Comparison of ENCODE assay signal across 8 cellular contexts in the genomic region with DNA sequence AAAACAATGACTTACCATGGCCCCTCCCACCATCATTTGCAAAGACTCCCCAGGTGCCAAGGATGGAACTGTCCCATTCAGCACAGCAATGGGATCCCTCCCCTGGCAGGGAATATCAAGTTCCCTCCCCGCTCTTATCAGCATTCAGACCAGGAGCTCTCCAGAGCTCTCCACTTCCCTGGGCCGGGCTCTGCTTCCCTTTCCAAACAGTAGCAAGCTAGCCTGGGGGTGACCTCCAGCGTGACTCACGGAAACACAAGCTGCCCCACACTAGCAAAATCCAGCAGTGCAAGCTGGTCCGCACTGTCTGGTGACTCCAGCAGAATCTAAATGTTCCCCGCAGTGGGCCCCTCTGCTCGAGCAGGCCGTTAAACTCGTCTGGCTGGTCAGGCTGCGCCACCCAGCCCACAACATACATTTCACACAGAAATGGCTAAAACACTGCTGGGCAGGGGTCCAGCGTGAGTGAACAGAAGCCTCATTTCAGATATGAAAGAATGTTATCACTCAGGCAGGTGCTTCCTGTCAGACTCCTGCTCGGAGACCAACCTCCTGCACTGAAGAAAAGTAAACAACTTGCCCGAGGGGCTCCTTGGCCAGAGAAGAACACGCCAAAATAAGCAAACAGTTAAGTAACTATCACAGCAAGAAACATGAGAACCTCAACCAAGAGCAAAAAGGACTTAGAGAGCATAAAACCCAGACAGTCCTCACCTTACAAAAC. TPM values are rescaled to one million over a fixed set of nuclear protein-coding genes. Genes with fewer than 3 reads are reported as not detected.
A peak's percentile ranks its signal among the peaks of the same experiment; 100 is the strongest.
DNase-seq lines count a peak whose midpoint lies in the region; FAIRE-seq and TF ChIP-seq lines count a peak whose summit lies in the region.

No MANE protein-coding gene starts in this region.

- CTCF ChIA-PET in Calu3 (lab: Charles Lee): no interaction called here

- peak overlapping the region; percentile 53 for H3K4me2 ChIP-seq in trophoblast cell (ENCODE audit: low read length)

- no peaks in the 10 kb centered on the region for H3K27me3 ChIP-seq in trophoblast cell (ENCODE audit: insufficient read depth, low read length)

- H4K91ac ChIP-seq in trophoblast cell (ENCODE audit: low read depth, low read length): no peak overlapping the region

- H3K9ac ChIP-seq in trophoblast cell (ENCODE audit: low read length): no peak overlapping the region

- H2BK12ac ChIP-seq in trophoblast cell (ENCODE audit: low read length): peak overlapping the region; percentile 52

- no peaks in the 10 kb centered on the region for H3K79me2 ChIP-seq in trophoblast cell (ENCODE audit: control insufficient read depth, insufficient read depth, low read length, poor library complexity)

- no peak overlapping the region for H3K4me3 ChIP-seq in epithelial cell of esophagus (ENCODE audit: low read length)
- H3K4me3 ChIP-seq in trophoblast cell (ENCODE audit: low read depth, low read length): no peak overlapping the region

- no peak overlapping the region for H3K14ac ChIP-seq in trophoblast cell (ENCODE audit: low read length)

- H3K4me1 ChIP-seq in trophoblast cell (ENCODE audit: control insufficient read depth in 1 of 2, insufficient read depth in 2 of 2, low read length in 2 of 2): peaks cover 11 to 28% of the 10 kb centered on the region in 2 experiments

- peaks cover 62% of the 10 kb centered on the region for H3K36me3 Mint-ChIP-seq in Calu3 (ENCODE audit: insufficient read depth, unreplicated experiment)

- peak overlapping the region; percentile 31 for H2BK5ac ChIP-seq in trophoblast cell (ENCODE audit: low read depth, low read length, poor library complexity)

- H3K9me3 Mint-ChIP-seq in Calu3 (ENCODE audit: low read depth, unreplicated experiment): no peaks in the 10 kb centered on the region

- no peaks in the 10 kb centered on the region for H3K27me3 Mint-ChIP-seq in Calu3 (ENCODE audit: unreplicated experiment)

- no peak overlapping the region for H4K12ac ChIP-seq in trophoblast cell (ENCODE audit: low read depth, low read length)

- DNase-seq in ELF-1 (ENCODE audit: low read depth, low spot score) (peak; percentile 94), NCI-H748 treated with DMSO at 0.1 percent for 48 hours (lab: John Stamatoyannopoulos, UW) (peak; percentile 95), epithelial cell of esophagus (ENCODE audit: low read depth) (peak; percentile 91), trophoblast cell (peak; percentile 90 to 95), Calu3 (no peak), medulla oblongata (ENCODE audit: extremely low spot score) (no peak), urothelium cell line (ENCODE audit: low spot score) (no peak)
- no peak for DNase-seq in activated effector memory CD4-positive, alpha-beta T cell treated with anti-CD3 and anti-CD28 coated beads, Interleukin-2, amount 50 U/mL, for 16 hours

- H3K9me3 ChIP-seq in trophoblast cell (ENCODE audit: insufficient read depth, low read depth, low read length): peaks cover 2% of the 10 kb centered on the region

- no TSS peak for BruUV-seq in Calu3 (replicated peaks; lab: Mats Ljungman, UMichigan)

- peak overlapping the region; percentile 72 for H2BK120ac ChIP-seq in trophoblast cell (ENCODE audit: insufficient read depth, low read length, poor library complexity)

- peak overlapping the region; percentile 93 for H3K27ac ChIP-seq in trophoblast cell (ENCODE audit: low read depth, low read length)

- no peak overlapping the region for H3K18ac ChIP-seq in trophoblast cell (ENCODE audit: low read length)

- no peak overlapping the region for H3K27ac Mint-ChIP-seq in Calu3 (ENCODE audit: unreplicated experiment)

- H2AFZ ChIP-seq in trophoblast cell (ENCODE audit: insufficient read depth, low read length, poor library complexity): no peak overlapping the region

- H3K4ac ChIP-seq in trophoblast cell (ENCODE audit: low read depth, low read length): no peak overlapping the region

- no peak overlapping the region for H3K23ac ChIP-seq in trophoblast cell (ENCODE audit: low read length)

- no CpG with 5 or more reads among the region's 14 CpGs for WGBS in trophoblast cell (ENCODE audit: extremely low coverage, insufficient coverage, insufficient read length)

- no peak for FAIRE-seq in urothelium cell line (lab: Jason Lieb, UNC)

- peaks cover 8 to 20% of the 10 kb centered on the region in 2 experiments for H3K36me3 ChIP-seq in trophoblast cell (ENCODE audit: control insufficient read depth in 1 of 2, insufficient read depth in 2 of 2, low read length in 2 of 2)

- H2AK5ac ChIP-seq in trophoblast cell (ENCODE audit: low read length): no peak overlapping the region

- no peaks in the 10 kb centered on the region for H3K4me1 Mint-ChIP-seq in Calu3 (ENCODE audit: low read depth, unreplicated experiment)

- H3K4me3 Mint-ChIP-seq in Calu3 (ENCODE audit: low read depth, unreplicated experiment): no peak overlapping the region

- intact Hi-C loops in Calu3 (cut with micrococcal nuclease; ENCODE audit: unreplicated experiment): no loop called here

- peaks cover 10% of the 10 kb centered on the region for H3K79me1 ChIP-seq in trophoblast cell (ENCODE audit: low read length)

- TF ChIP-seq CTCF in epithelial cell of esophagus (IDR thresholded peaks at IDR 0.05; ENCODE audit: insufficient read depth, low read depth, low read length, missing control alignments): no peak
- no peak for TF ChIP-seq CTCF in Calu3 (IDR thresholded peaks at IDR 0.05; ENCODE audit: unreplicated experiment)

- H4K8ac ChIP-seq in trophoblast cell (ENCODE audit: low read depth, low read length): no peak overlapping the region

RNA-seq across cellular contexts. Expression of gene STAT1, which starts 33.9 kb away (rescaled TPM):
- 29.8 and 30.6 TPM in 2 replicates for polyA plus RNA-seq in trophoblast cell (2013)
- total RNA-seq in Calu3 (2022): 172 and 324 TPM in 2 replicates

Comparison
In these comparisons a context has a peak if more than half of its experiments do, and no peak if none do; other contexts are left out.
1. DNase-seq: peak in ELF-1 (single experiment), NCI-H748 treated with DMSO at 0.1 percent for 48 hours (single experiment), epithelial cell of esophagus (single experiment) and trophoblast cell (2 of 2); none in Calu3 (single experiment), medulla oblongata (single experiment), activated effector memory CD4-positive, alpha-beta T cell treated with anti-CD3 and anti-CD28 coated beads, Interleukin-2, amount 50 U/mL, for 16 hours (single experiment) and urothelium cell line (single experiment).